11 cellular contexts compared by ENCODE assay signal in the genomic region with DNA sequence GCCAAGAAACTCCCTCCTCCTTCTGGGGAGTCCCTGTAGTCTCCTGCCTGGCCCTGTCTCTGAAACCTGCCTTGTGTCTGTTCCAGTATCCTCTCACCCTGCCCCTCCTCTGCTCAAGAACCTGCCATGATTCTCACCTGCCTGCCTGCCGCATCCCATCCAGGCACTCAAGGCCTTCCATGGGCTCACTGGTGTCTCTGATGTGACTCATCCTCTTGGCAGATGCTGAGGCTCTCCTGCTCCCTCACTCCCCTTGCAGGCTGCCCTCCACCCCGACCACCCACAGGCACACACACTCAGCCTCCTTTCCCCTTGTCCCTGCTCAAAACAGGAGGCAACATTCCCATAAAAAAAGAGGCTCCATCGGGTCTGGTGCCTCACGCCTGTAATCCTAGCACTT. TPM values are rescaled to one million over a fixed set of nuclear protein-coding genes. Genes with fewer than 3 reads are reported as not detected.
A peak's percentile ranks its signal among the peaks of the same experiment; 100 is the strongest.
DNase-seq lines count a peak whose midpoint lies in the region; ATAC-seq and TF ChIP-seq lines count a peak whose summit lies in the region.
"Had no signal": no experiment of that assay in that cellular context is flagged by ENCODE, and none has a peak within 500 bp of the region (broad histone marks: within the 10 kb centered on the region; RNA-seq: fewer than 3 reads in every experiment).

No MANE protein-coding gene starts in this region.

- H3K36me3 ChIP-seq in MG63 (no peaks in the 10 kb centered on the region), lower lobe of right lung (no peaks in the 10 kb centered on the region), upper lobe of right lung (no peaks in the 10 kb centered on the region)

- H3K4me3 ChIP-seq in MG63 (no peak overlapping the region), lower lobe of right lung (no peak overlapping the region), upper lobe of right lung (no peak overlapping the region)
- H3K4me3 ChIP-seq: GM23248 had no signal

- H3K27me3 ChIP-seq in MG63 (no peaks in the 10 kb centered on the region), lower lobe of right lung (ENCODE audit: low read depth) (peaks cover 36% of the 10 kb centered on the region), upper lobe of right lung (peaks cover 29% of the 10 kb centered on the region)

- no peak overlapping the region for H3K27ac ChIP-seq in lower lobe of right lung
- no peak overlapping the region for H3K27ac ChIP-seq in upper lobe of right lung
- H3K27ac ChIP-seq: GM23248 had no signal

- DNase-seq in cardiac septum (ENCODE audit: low spot score) (peak; percentile 38), Right ventricle myocardium superior (no peak), MG63 (peak; percentile 27), lower lobe of right lung (peak; percentile 23), upper lobe of right lung (peak; percentile 29)
- DNase-seq in stimulated activated naive CD8-positive, alpha-beta T cell treated with anti-CD3 and anti-CD28 coated beads, Interleukin-15, Interleukin-2, amounts not matched to agents 100 U/mL and 50 U/mL, for 24 hours: no peak
- DNase-seq: AML-193; CD4-positive, alpha-beta T cell; GM23248; NCI-H82 had no signal

- intact Hi-C loops in cardiac septum (cut with DNase I) (no loop called here), Right ventricle myocardium superior (cut with DNase I) (no loop called here), lower lobe of right lung (cut with DNase I) (no loop called here), upper lobe of right lung (cut with DNase I) (no loop called here)

- no peaks in the 10 kb centered on the region for H3K4me1 ChIP-seq in lower lobe of right lung
- H3K4me1 ChIP-seq in upper lobe of right lung: no peaks in the 10 kb centered on the region

- ATAC-seq in Right ventricle myocardium superior (ENCODE audit: poor library complexity) (no peak), lower lobe of right lung (no peak), upper lobe of right lung (no peak), HG02973 (IDR thresholded peaks at IDR 0.05; ENCODE audit: unreplicated experiment) (no peak)
- ATAC-seq in stimulated activated naive CD8-positive, alpha-beta T cell treated with anti-CD3 and anti-CD28 coated beads, Interleukin-15, Interleukin-2, amounts not matched to agents 100 U/mL and 50 U/mL, for 24 hours: no peak

- no peaks in the 10 kb centered on the region for H3K9me3 ChIP-seq in MG63
- no peaks in the 10 kb centered on the region for H3K9me3 ChIP-seq in lower lobe of right lung
- H3K9me3 ChIP-seq in upper lobe of right lung: no peaks in the 10 kb centered on the region

- TF ChIP-seq CTCF in lower lobe of right lung (IDR thresholded peaks at IDR 0.05) (no peak), upper lobe of right lung (IDR thresholded peaks at IDR 0.05) (no peak)

RNA-seq across cellular contexts. Expression of gene BEGAIN, which starts 5.8 kb away (rescaled TPM):
- total RNA-seq in cardiac septum (1.2 TPM), Right ventricle myocardium superior (0.46 TPM), lower lobe of right lung (1.3 TPM), upper lobe of right lung (1.5 TPM)
- total RNA-seq in MG63 (2014; rRNA removed; shearing (Covaris generic); ENCODE audit: low replicate concordance): 2.3 and 8.2 TPM in 2 replicates

Comparison
In these comparisons a context has a peak if more than half of its experiments do, and no peak if none do; other contexts are left out.
1. DNase-seq: peak in cardiac septum (single experiment), MG63 (single experiment), lower lobe of right lung (single experiment) and upper lobe of right lung (single experiment); none in Right ventricle myocardium superior (single experiment) and stimulated activated naive CD8-positive, alpha-beta T cell treated with anti-CD3 and anti-CD28 coated beads, Interleukin-15, Interleukin-2, amounts not matched to agents 100 U/mL and 50 U/mL, for 24 hours (single experiment).